13 cellular contexts compared by ENCODE assay signal in genomic region chr20:50594591-50595432, GRCh38.
DNase-seq lines count a peak whose midpoint lies in the region; ATAC-seq and TF ChIP-seq lines count a peak whose summit lies in the region.
"Had no signal": no experiment of that assay in that cellular context is flagged by ENCODE, and none has a peak within 500 bp of the region (broad histone marks: within the 10 kb centered on the region; RNA-seq: fewer than 3 reads in every experiment).

No MANE protein-coding gene starts in this region.

- H3K27ac ChIP-seq in HEK293 (ENCODE audit: extremely low read depth, low read depth, low read length) = no peak overlapping the region
- H3K27ac ChIP-seq: stomach had no signal

- no peak overlapping the region for H3K4me3 Mint-ChIP-seq in activated T-cell treated with anti-CD3 and anti-CD28 coated beads, Interleukin-2, amount 50 U/mL, for 72 hours

- H3K36me3 ChIP-seq in HEK293 (ENCODE audit: control insufficient read depth in 2 of 2, insufficient read depth in 1 of 2, low read length in 2 of 2) (no peaks in the 10 kb centered on the region), mucosa of descending colon (ENCODE audit: low read depth) (no peaks in the 10 kb centered on the region)

- intact Hi-C loops in mucosa of descending colon (cut with DNase I, micrococcal nuclease) = no loop called here

- POLR2A ChIA-PET in HEK293 (lab: Yijun Ruan, JAX) = interaction anchor here (0.6 kb wide), 1 partner anchor 101 kb away, joined by 3 read pairs; no protein-coding TSS in a partner anchor

- H3K4me1 Mint-ChIP-seq in activated T-cell treated with anti-CD3 and anti-CD28 coated beads, Interleukin-2, amount 50 U/mL, for 72 hours (ENCODE audit: low read depth) = no peaks in the 10 kb centered on the region

- CTCF ChIA-PET in HEK293 (lab: Yijun Ruan, JAX) = interaction anchor here (0.6 to 1.2 kb wide), 6 partner anchors 32 to 475 kb away, joined by 3 to 9 read pairs (median 3); no protein-coding TSS in a partner anchor

- H3K9me3 Mint-ChIP-seq in activated T-cell treated with anti-CD3 and anti-CD28 coated beads, Interleukin-2, amount 50 U/mL, for 72 hours = no peaks in the 10 kb centered on the region

- TF ChIP-seq CTCF in HEK293 (tag by site-specific recombination; IDR thresholded peaks at IDR 0.05) = no peak
- TF ChIP-seq CTCF in mucosa of descending colon (IDR thresholded peaks at IDR 0.05) = no peak

- no peaks in the 10 kb centered on the region for H3K36me3 Mint-ChIP-seq in activated T-cell treated with anti-CD3 and anti-CD28 coated beads, Interleukin-2, amount 50 U/mL, for 72 hours (ENCODE audit: insufficient read depth in 2 of 2)

- H3K9me3 ChIP-seq in HEK293 (ENCODE audit: control insufficient read depth, insufficient read depth, low read depth, low read length) (no peaks in the 10 kb centered on the region), mucosa of descending colon (no peaks in the 10 kb centered on the region)
- H3K9me3 ChIP-seq: stomach had no signal

- H3K27me3 Mint-ChIP-seq in activated T-cell treated with anti-CD3 and anti-CD28 coated beads, Interleukin-2, amount 50 U/mL, for 72 hours (ENCODE audit: low read depth) = no peaks in the 10 kb centered on the region

- DNase-seq in NCI-H82 (lab: John Stamatoyannopoulos, UW) (peak; percentile 46), NCI-H82 treated with DMSO at 0.1 percent for 48 hours (lab: John Stamatoyannopoulos, UW; ENCODE audit: unreplicated experiment) (no peak), mucosa of descending colon (peak in 1 of 3 donors; percentile 36), NCI-H748 treated with DMSO at 0.1 percent for 48 hours (lab: John Stamatoyannopoulos, UW) (no peak), NCI-H2227 (lab: John Stamatoyannopoulos, UW; ENCODE audit: unreplicated experiment) (no peak)
- DNase-seq in activated T-cell treated with anti-CD3 and anti-CD28 coated beads, Interleukin-2, amount 50 U/mL, for 72 hours = no peak
- DNase-seq: ACHN, NCI-H2081, occipital lobe, stomach had no signal

- H3K4me3 ChIP-seq in HEK293 (ENCODE audit: low read depth, low read length) = no peak overlapping the region
- no peak overlapping the region for H3K4me3 ChIP-seq in mucosa of descending colon
- H3K4me3 ChIP-seq: stomach had no signal

- H3K4me1 ChIP-seq in HEK293 (ENCODE audit: control insufficient read depth, insufficient read depth, low read length) (no peaks in the 10 kb centered on the region), mucosa of descending colon (ENCODE audit: low read depth) (no peaks in the 10 kb centered on the region)

- no peak overlapping the region for H3K27ac Mint-ChIP-seq in activated T-cell treated with anti-CD3 and anti-CD28 coated beads, Interleukin-2, amount 50 U/mL, for 72 hours

- ATAC-seq in activated T-cell treated with anti-CD3 and anti-CD28 coated beads, Interleukin-2, amount 50 U/mL, for 72 hours (replicated peaks in 1 of 2) = peak; percentile 7 to 11
- ATAC-seq in mucosa of descending colon (peak; percentile 8), HG02571 (IDR thresholded peaks at IDR 0.05; ENCODE audit: unreplicated experiment) (no peak)
- ATAC-seq: Right ventricle myocardium inferior had no signal

TF ChIP-seq in HEK293, 187 proteins besides CTCF, POLR2A, EP300 and RAD21:
- peak; percentile 29; the same call in 1 of the 2 replicates for TF ChIP-seq ZNF398 (tag by site-specific recombination; IDR thresholded peaks at IDR 0.05)
- TF ChIP-seq ZNF302 (tag by site-specific recombination; IDR thresholded peaks at IDR 0.05; ENCODE audit: low read depth) = no peak
TF ChIP-seq in HEK293: peak in this region for 1.
